9 cellular contexts compared by ENCODE assay signal in genomic region chr1:114154146-114154962, GRCh38. TPM values are rescaled to one million over a fixed set of nuclear protein-coding genes. Genes with fewer than 3 reads are reported as not detected.
DNase-seq lines count a peak whose midpoint lies in the region; ATAC-seq and TF ChIP-seq lines count a peak whose summit lies in the region.
"Had no signal": no experiment of that assay in that cellular context is flagged by ENCODE, and none has a peak within 500 bp of the region (broad histone marks: within the 10 kb centered on the region; RNA-seq: fewer than 3 reads in every experiment).

No MANE protein-coding gene starts in this region.

- 2% methylated on average over 34 of the region's 41 CpGs for WGBS in esophagus muscularis mucosa
- WGBS in psoas muscle, 3 donors = 2 to 4% (median 4%) methylated on average over 41 of the region's 41 CpGs
- 5 to 6% methylated on average over 37 of the region's 41 CpGs for WGBS in thyroid gland, 2 donors

- H3K4me1 ChIP-seq in esophagus muscularis mucosa = peaks cover 21 to 36% (median 31%) of the 10 kb centered on the region in 4 donors
- H3K4me1 ChIP-seq in psoas muscle = peaks cover 20% of the 10 kb centered on the region
- H3K4me1 ChIP-seq in thyroid gland = peaks cover 13 to 24% of the 10 kb centered on the region in 2 donors

- H3K27ac ChIP-seq in esophagus muscularis mucosa (replicated peaks in 1 of 4) (no peak overlapping the region), psoas muscle (no peak overlapping the region), thyroid gland (no peak overlapping the region)
- H3K27ac ChIP-seq: 22Rv1 had no signal

- no peak for TF ChIP-seq POLR2A in esophagus muscularis mucosa (IDR thresholded peaks at IDR 0.05; ENCODE audit: low read depth)
- TF ChIP-seq POLR2A in thyroid gland (IDR thresholded peaks at IDR 0.05) = no peak

- ATAC-seq in psoas muscle = peak in 3 of 4 donors; percentile 18 to 22 (median 19)
- no peak for ATAC-seq in HG03432 (IDR thresholded peaks at IDR 0.05; ENCODE audit: unreplicated experiment)
- ATAC-seq in HG02623 (IDR thresholded peaks at IDR 0.05; ENCODE audit: unreplicated experiment) = no peak

- H3K4me3 ChIP-seq in esophagus muscularis mucosa (peak overlapping the region in 3 of 4 donors; percentile 47 to 60 (median 53)), psoas muscle (peak overlapping the region; percentile 67), thyroid gland (replicated peaks in 1 of 3) (no peak overlapping the region)

- TF ChIP-seq EP300 in esophagus muscularis mucosa (IDR thresholded peaks at IDR 0.05) = no peak

- intact Hi-C loops in esophagus muscularis mucosa (cut with DNase I) = no loop called here
- intact Hi-C loops in psoas muscle (cut with DNase I) = loop anchor here in 1 of 2 donors (5.0 to 10.0 kb wide), 2 partner anchors 120 to 172 kb away; no protein-coding TSS in a partner anchor
- intact Hi-C loops in thyroid gland (cut with DNase I) = no loop called here

- TF ChIP-seq CTCF in esophagus muscularis mucosa (IDR thresholded peaks at IDR 0.05) = no peak
- no peak for TF ChIP-seq CTCF in psoas muscle (IDR thresholded peaks at IDR 0.05)
- TF ChIP-seq CTCF in thyroid gland (IDR thresholded peaks at IDR 0.05) = no peak

- H3K36me3 ChIP-seq in esophagus muscularis mucosa = no peaks in the 10 kb centered on the region
- H3K36me3 ChIP-seq in psoas muscle (ENCODE audit: insufficient read depth in 1 of 2, low read depth in 1 of 2) = no peaks in the 10 kb centered on the region
- no peaks in the 10 kb centered on the region for H3K36me3 ChIP-seq in thyroid gland

- DNase-seq in DMS53 (lab: John Stamatoyannopoulos, UW) = peak; percentile 77
- DNase-seq in DMS53 treated with DMSO at 0.1 percent for 48 hours (lab: John Stamatoyannopoulos, UW; ENCODE audit: unreplicated experiment) = no peak
- peak; percentile 77 for DNase-seq in NCI-H526 treated with DMSO at 0.1 percent for 48 hours (lab: John Stamatoyannopoulos, UW)
- DNase-seq in esophagus muscularis mucosa (ENCODE audit: extremely low spot score) = no peak
- DNase-seq in psoas muscle = peak in 1 of 2 donors; percentile 58
- DNase-seq in thyroid gland = no peak

- no peaks in the 10 kb centered on the region for H3K9me3 ChIP-seq in esophagus muscularis mucosa
- no peaks in the 10 kb centered on the region for H3K9me3 ChIP-seq in psoas muscle
- no peaks in the 10 kb centered on the region for H3K9me3 ChIP-seq in thyroid gland

- H3K27me3 ChIP-seq in esophagus muscularis mucosa (peaks cover 7 to 79% (median 46%) of the 10 kb centered on the region in 4 donors), psoas muscle (ENCODE audit: insufficient read depth in 3 of 3, low read length in 2 of 3) (peaks cover under 1 to 62% (median 42%) of the 10 kb centered on the region in 3 donors), thyroid gland (peaks cover 28% of the 10 kb centered on the region)

RNA-seq across cellular contexts. Expression of gene SYT6, which starts 0.7 kb away (rescaled TPM):
- total RNA-seq in esophagus muscularis mucosa = under 1 TPM in 2 of 4 donors, not detected in 2; 0.06 to 0.83 TPM
- under 1 TPM; 0.10 to 0.81 (median 0.47) TPM for total RNA-seq in psoas muscle
- under 1 TPM; 0.03 to 0.42 (median 0.10) TPM for polyA plus RNA-seq in psoas muscle
- total RNA-seq in thyroid gland = 1 to 10 TPM in 1 of 4 donors, not detected in 3; 1.4 TPM

Comparison
In these comparisons a context has a peak if more than half of its experiments do, and no peak if none do; other contexts are left out.
1. DNase-seq: peak in DMS53 (single experiment) and NCI-H526 treated with DMSO at 0.1 percent for 48 hours (single experiment); none in DMS53 treated with DMSO at 0.1 percent for 48 hours (single experiment), esophagus muscularis mucosa (single experiment) and thyroid gland (0 of 2).
2. H3K4me3 ChIP-seq: peak in esophagus muscularis mucosa (3 of 4) and psoas muscle (single experiment); none in thyroid gland (0 of 3).
3. ATAC-seq: peak in psoas muscle (3 of 4); none in HG03432 (single experiment) and HG02623 (single experiment).